ENCODE assay signal across 11 cellular contexts in the genomic region with DNA sequence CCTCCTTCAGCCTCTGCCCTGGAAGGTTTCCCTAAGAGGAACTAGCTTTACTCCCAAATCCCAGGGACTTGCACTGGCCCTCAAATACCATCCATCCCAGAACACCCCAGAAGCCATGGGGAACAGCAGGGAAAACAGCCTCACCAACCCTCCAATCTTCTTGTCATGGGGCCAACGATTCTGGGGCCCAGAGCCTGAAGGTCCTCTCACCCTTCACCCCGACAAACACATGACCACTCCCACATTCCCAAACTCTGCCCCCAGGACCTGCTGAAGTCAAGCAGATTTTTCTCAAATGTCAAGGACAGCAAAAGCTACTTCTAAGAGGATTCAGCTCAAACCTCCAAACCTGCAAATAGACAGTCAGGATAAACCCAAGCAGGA.
DNase-seq lines count a peak whose midpoint lies in the region; ATAC-seq and TF ChIP-seq lines count a peak whose summit lies in the region.
"Had no signal": no experiment of that assay in that cellular context is flagged by ENCODE, and none has a peak within 500 bp of the region (broad histone marks: within the 10 kb centered on the region; RNA-seq: fewer than 3 reads in every experiment).

No MANE protein-coding gene starts in this region.

- H4K20me1 ChIP-seq in GM23248 (ENCODE audit: insufficient read depth) = no peaks in the 10 kb centered on the region

- no peak overlapping the region for H2AFZ ChIP-seq in GM23248

- intact Hi-C loops in breast epithelium (cut with DNase I; ENCODE audit: low total_unique reads) = loop anchor here (10.0 kb wide), 1 partner anchor 48 kb away; no protein-coding TSS in a partner anchor
- intact Hi-C loops in spleen (cut with DNase I; ENCODE audit: low total_unique reads) = no loop called here

- no peak overlapping the region for H3K4me3 ChIP-seq in GM23248
- H3K4me3 ChIP-seq in breast epithelium = no peak overlapping the region
- no peak overlapping the region for H3K4me3 ChIP-seq in lung
- H3K4me3 ChIP-seq in spleen = no peak overlapping the region

- no peak for ATAC-seq in lung (ENCODE audit: insufficient read depth, low FRiP score)
- no peak for ATAC-seq in HG03354 (IDR thresholded peaks at IDR 0.05; ENCODE audit: poor library complexity, severe bottlenecking, unreplicated experiment)

- no peaks in the 10 kb centered on the region for H3K9me2 ChIP-seq in GM23248 (ENCODE audit: insufficient read depth)

- H3K27me3 ChIP-seq in GM23248 (replicated peaks; ENCODE audit: insufficient read depth) (no peaks in the 10 kb centered on the region), breast epithelium (no peaks in the 10 kb centered on the region), lung (ENCODE audit: control insufficient read depth, insufficient read depth) (no peaks in the 10 kb centered on the region), spleen (replicated peaks in 1 of 7) (no peaks in the 10 kb centered on the region)

- DNase-seq in GM23248 = no peak
- no peak for DNase-seq in breast epithelium (ENCODE audit: low spot score in 2 of 2)
- DNase-seq in lung (ENCODE audit: low spot score) = no peak
- DNase-seq in spleen = peak; percentile 28
- no peak for DNase-seq in NAMALWA (ENCODE audit: low spot score)
- no peak for DNase-seq in NCI-H146 (lab: John Stamatoyannopoulos, UW)
- DNase-seq in activated T-cell treated with anti-CD3 and anti-CD28 coated beads, Interleukin-2, amount 50 U/mL, for 48 hours = no peak
- DNase-seq: NCI-H1092; NCI-H524 treated with DMSO at 0.1 percent for 48 hours; stimulated activated naive CD8-positive, alpha-beta T cell treated with anti-CD3 and anti-CD28 coated beads, Interleukin-15, amount 100 ng/mL, for 72 hours had no signal

- peak overlapping the region; percentile 75 for H3K4me2 ChIP-seq in GM23248 (ENCODE audit: unreplicated experiment)

- 37 to 45% methylated on average over 2 of the region's 2 CpGs for WGBS in GM23248 (ENCODE audit: low coverage in 1 of 2, low lambda C conversion rate in 2 of 2, missing lambda C conversion rate in 2 of 2), 2 experiments
- WGBS in lung, 2 donors = 58 to 73% methylated on average over 2 of the region's 2 CpGs
- WGBS in spleen, 5 donors = 39 to 68% (median 56%) methylated on average over 2 of the region's 2 CpGs

- no peaks in the 10 kb centered on the region for H3K36me3 ChIP-seq in GM23248 (ENCODE audit: low read depth)
- H3K36me3 ChIP-seq in breast epithelium = no peaks in the 10 kb centered on the region
- no peaks in the 10 kb centered on the region for H3K36me3 ChIP-seq in lung (ENCODE audit: control insufficient read depth in 2 of 2, insufficient read depth in 2 of 2, low read length in 2 of 2)
- H3K36me3 ChIP-seq in spleen = no peaks in the 10 kb centered on the region

- TF ChIP-seq CTCF in breast epithelium (IDR thresholded peaks at IDR 0.05) = no peak
- TF ChIP-seq CTCF in lung (IDR thresholded peaks at IDR 0.05; ENCODE audit: control extremely low read depth, extremely low read depth) = no peak
- no peak for TF ChIP-seq CTCF in spleen (IDR thresholded peaks at IDR 0.05 in 8 of 11, conservative IDR thresholded peaks at IDR 0.05 in 3 of 11)

- peak overlapping the region; percentile 66 for H3K9ac ChIP-seq in GM23248

- TF ChIP-seq POLR2A in breast epithelium (IDR thresholded peaks at IDR 0.05) (no peak), spleen (IDR thresholded peaks at IDR 0.05) (no peak)

- no peaks in the 10 kb centered on the region for H3K79me2 ChIP-seq in GM23248 (ENCODE audit: insufficient read depth)

- H3K4me1 ChIP-seq in GM23248 (ENCODE audit: insufficient read depth) (peaks cover 67% of the 10 kb centered on the region), breast epithelium (peaks cover 41 to 46% of the 10 kb centered on the region in 2 donors), lung (ENCODE audit: control insufficient read depth in 2 of 2, insufficient read depth in 2 of 2, low read length in 2 of 2) (peaks cover 0 to 34% of the 10 kb centered on the region in 2 donors), spleen (peaks cover 26 to 72% (median 51%) of the 10 kb centered on the region in 6 donors)

- in situ Hi-C loops in GM23248 (cut with MboI) = no loop called here

- H3F3A ChIP-seq in GM23248 (ENCODE audit: insufficient read depth) = peaks cover 43% of the 10 kb centered on the region

- H3K9me3 ChIP-seq in GM23248 (ENCODE audit: low read depth) (no peaks in the 10 kb centered on the region), breast epithelium (no peaks in the 10 kb centered on the region), lung (ENCODE audit: control insufficient read depth in 2 of 2, insufficient read depth in 1 of 2, low read length in 1 of 2) (peaks cover 0 to 3% of the 10 kb centered on the region in 2 donors), spleen (no peaks in the 10 kb centered on the region)

- H3K27ac ChIP-seq in GM23248 (peak overlapping the region; percentile 94), breast epithelium (peak overlapping the region; percentile 93 to 99), lung (ENCODE audit: low read depth in 1 of 2, low read length in 1 of 2) (peak overlapping the region; percentile 75 to 80), spleen (peak overlapping the region in 7 of 8 donors; percentile 62 to 86 (median 78))
